ENCODE assay signal across 17 cellular contexts in genomic region chr16:22346463-22346862, GRCh38. TPM values are rescaled to one million over a fixed set of nuclear protein-coding genes. Genes with fewer than 3 reads are reported as not detected.
DNase-seq lines count a peak whose midpoint lies in the region; ATAC-seq, FAIRE-seq and TF ChIP-seq lines count a peak whose summit lies in the region.
"Had no signal": no experiment of that assay in that cellular context is flagged by ENCODE, and none has a peak within 500 bp of the region (broad histone marks: within the 10 kb centered on the region; RNA-seq: fewer than 3 reads in every experiment).

No MANE protein-coding gene starts in this region.

- H3K4me3 ChIP-seq in lower lobe of right lung (no peak overlapping the region), small intestine (ENCODE audit: low read depth in 1 of 2, low read length in 2 of 2) (no peak overlapping the region)
- H3K4me3 ChIP-seq: BLaER1, Peyer's patch had no signal

- TF ChIP-seq RAD21 in Ishikawa (IDR thresholded peaks at IDR 0.05; ENCODE audit: low read depth): no peak

- 77 to 87% (median 83%) methylated on average over 8 of the region's 8 CpGs for WGBS in small intestine, 3 donors

- H3K36me3 ChIP-seq in lower lobe of right lung: peaks cover 54% of the 10 kb centered on the region
- H3K36me3 ChIP-seq in small intestine (ENCODE audit: control insufficient read depth in 2 of 2, insufficient read depth in 2 of 2, low read length in 2 of 2): peaks cover 17 to 19% of the 10 kb centered on the region in 2 donors

- no peaks in the 10 kb centered on the region for H3K9me3 ChIP-seq in lower lobe of right lung
- H3K9me3 ChIP-seq in small intestine (ENCODE audit: control insufficient read depth, low read depth): no peaks in the 10 kb centered on the region
- H3K9me3 ChIP-seq: BLaER1, Peyer's patch had no signal

- FAIRE-seq in small intestine (lab: Jason Lieb, UNC): no peak

- H3K4me1 ChIP-seq in lower lobe of right lung (no peaks in the 10 kb centered on the region), small intestine (ENCODE audit: control insufficient read depth in 2 of 2, insufficient read depth in 1 of 2, low read depth in 1 of 2, low read length in 1 of 2) (no peaks in the 10 kb centered on the region)
- H3K4me1 ChIP-seq: BLaER1, Peyer's patch had no signal

- no peak for TF ChIP-seq EP300 in Ishikawa (IDR thresholded peaks at IDR 0.05; ENCODE audit: borderline replicate concordance)

- H3K27ac ChIP-seq in lower lobe of right lung (peak overlapping the region; percentile 14), small intestine (ENCODE audit: low read depth in 1 of 2, low read length in 1 of 2) (no peak overlapping the region)
- H3K27ac ChIP-seq: BLaER1 had no signal

- H3K27me3 ChIP-seq in lower lobe of right lung (ENCODE audit: low read depth): no peaks in the 10 kb centered on the region
- H3K27me3 ChIP-seq in small intestine (ENCODE audit: control insufficient read depth in 2 of 2, insufficient read depth in 2 of 2, low read length in 2 of 2): no peaks in the 10 kb centered on the region
- H3K27me3 ChIP-seq: BLaER1, Peyer's patch had no signal

- intact Hi-C loops in lower lobe of right lung (cut with DNase I): no loop called here

- ATAC-seq in lower lobe of right lung (peak in 1 of 2 donors; percentile 42), SK-N-SH treated with all-trans-retinoic acid at 6 μM for 48 hours (no peak)

- DNase-seq in CD1c-positive myeloid dendritic cell (ENCODE audit: extremely low spot score) (peak; percentile 96), dermis blood vessel endothelial cell (peak; percentile 29), lower lobe of right lung (peak; percentile 50), NCI-H526 (lab: John Stamatoyannopoulos, UW) (no peak), small intestine (no peak), NCI-H2081 (lab: John Stamatoyannopoulos, UW) (no peak)
- DNase-seq: activated CD4-positive, alpha-beta T cell treated with anti-CD3 and anti-CD28 coated beads, Interleukin-2, amount 50 U/mL, for 48 hours; activated effector memory CD4-positive, alpha-beta T cell treated with Interleukin-2 at 50 U/mL for 16 hours; H9; immature natural killer cell; KG1; NCI-H1694; NCI-H524 treated with DMSO at 0.1 percent for 48 hours; Peyer's patch had no signal

- TF ChIP-seq CTCF in lower lobe of right lung (IDR thresholded peaks at IDR 0.05): no peak

TF ChIP-seq in Ishikawa, 13 proteins besides CTCF, POLR2A, EP300 and RAD21:
- TF ChIP-seq CEBPB (IDR thresholded peaks at IDR 0.05) (0 out of 2 replicates have a peak, but pooled peaks have one; percentile 15), MAX (IDR thresholded peaks at IDR 0.05) (no peak), EGR1 (IDR thresholded peaks at IDR 0.05) (no peak), TAF1 (IDR thresholded peaks at IDR 0.05; ENCODE audit: low read depth) (no peak), ZBTB7A (IDR thresholded peaks at IDR 0.05; ENCODE audit: low read depth) (no peak)

TF ChIP-seq in SK-N-SH treated with all-trans-retinoic acid at 6 μM for 48 hours, 23 proteins besides CTCF, POLR2A, EP300 and RAD21:
- no peak for TF ChIP-seq TCF4 (CRISPR knock-in tag; IDR thresholded peaks at IDR 0.05; ENCODE audit: borderline replicate concordance)
- no peak for TF ChIP-seq OSR1 (CRISPR knock-in tag; IDR thresholded peaks at IDR 0.05)
- no peak for TF ChIP-seq ZNF70 (CRISPR knock-in tag; IDR thresholded peaks at IDR 0.05)
- no peak for TF ChIP-seq ZC3H10 (CRISPR knock-in tag; IDR thresholded peaks at IDR 0.05)
- TF ChIP-seq CSRNP3 (CRISPR knock-in tag; IDR thresholded peaks at IDR 0.05): no peak
- TF ChIP-seq ZFP3 (CRISPR knock-in tag; IDR thresholded peaks at IDR 0.05): no peak
- no peak for TF ChIP-seq BACH2 (CRISPR knock-in tag; IDR thresholded peaks at IDR 0.05; ENCODE audit: borderline replicate concordance)
- no peak for TF ChIP-seq PATZ1 (CRISPR knock-in tag; IDR thresholded peaks at IDR 0.05; ENCODE audit: borderline replicate concordance)
- TF ChIP-seq TOX (CRISPR knock-in tag; IDR thresholded peaks at IDR 0.05; ENCODE audit: borderline replicate concordance): no peak
- TF ChIP-seq POU6F1 (CRISPR knock-in tag; IDR thresholded peaks at IDR 0.05; ENCODE audit: borderline replicate concordance, low read depth): no peak
- no peak for TF ChIP-seq TSHZ2 (CRISPR knock-in tag; IDR thresholded peaks at IDR 0.05)
- TF ChIP-seq ARNTL (CRISPR knock-in tag; IDR thresholded peaks at IDR 0.05; ENCODE audit: borderline replicate concordance, low read depth): no peak

RNA-seq across cellular contexts. Expression of gene CDR2, which starts 28.0 kb away (rescaled TPM):
- 39.0 and 42.0 TPM in 2 replicates for total RNA-seq in dermis blood vessel endothelial cell
- 16.2 TPM for total RNA-seq in lower lobe of right lung
- 10 to 100 TPM; 14.2 to 50.3 (median 49.7) TPM for polyA plus RNA-seq in small intestine

RNA-seq across cellular contexts. Expression of gene POLR3E, which starts 49.3 kb away (rescaled TPM):
- total RNA-seq in dermis blood vessel endothelial cell: 61.3 and 81.6 TPM in 2 replicates
- 36.6 TPM for total RNA-seq in lower lobe of right lung
- polyA plus RNA-seq in small intestine: 10 to 100 TPM; 14.3 to 22.9 (median 19.7) TPM

Comparison
In these comparisons a context has a peak if more than half of its experiments do, and no peak if none do; other contexts are left out.
1. DNase-seq: peak in CD1c-positive myeloid dendritic cell (single experiment), dermis blood vessel endothelial cell (single experiment) and lower lobe of right lung (single experiment); none in NCI-H526 (0 of 2), small intestine (single experiment) and NCI-H2081 (0 of 2).